Comparison of ENCODE assay signal across 1 cellular context in the genomic region with DNA sequence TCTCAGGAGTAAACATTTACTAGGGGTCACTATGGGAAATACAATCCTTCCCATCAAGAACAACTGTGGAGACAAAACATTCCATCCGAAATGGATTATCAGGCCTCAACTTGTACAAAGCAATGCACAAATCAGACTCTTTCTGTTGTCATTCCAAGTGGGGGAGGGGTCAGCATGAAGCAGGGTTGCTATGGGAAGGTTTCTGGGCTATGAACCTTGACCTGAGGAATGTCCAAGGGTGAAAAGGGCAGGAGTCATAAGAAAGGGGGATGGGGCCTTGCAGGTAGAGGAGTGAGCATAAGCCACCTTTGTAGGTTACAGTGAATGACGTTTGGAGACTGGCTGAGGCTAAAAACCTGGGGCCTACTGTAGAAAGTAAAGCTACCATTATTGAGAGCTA.
TF ChIP-seq lines count a peak whose summit lies in the region.

No MANE protein-coding gene starts in this region.

TF ChIP-seq in WTC11, 78 proteins besides CTCF, POLR2A, EP300 and RAD21 (continued from another document):
- TF ChIP-seq, protein P1, sequence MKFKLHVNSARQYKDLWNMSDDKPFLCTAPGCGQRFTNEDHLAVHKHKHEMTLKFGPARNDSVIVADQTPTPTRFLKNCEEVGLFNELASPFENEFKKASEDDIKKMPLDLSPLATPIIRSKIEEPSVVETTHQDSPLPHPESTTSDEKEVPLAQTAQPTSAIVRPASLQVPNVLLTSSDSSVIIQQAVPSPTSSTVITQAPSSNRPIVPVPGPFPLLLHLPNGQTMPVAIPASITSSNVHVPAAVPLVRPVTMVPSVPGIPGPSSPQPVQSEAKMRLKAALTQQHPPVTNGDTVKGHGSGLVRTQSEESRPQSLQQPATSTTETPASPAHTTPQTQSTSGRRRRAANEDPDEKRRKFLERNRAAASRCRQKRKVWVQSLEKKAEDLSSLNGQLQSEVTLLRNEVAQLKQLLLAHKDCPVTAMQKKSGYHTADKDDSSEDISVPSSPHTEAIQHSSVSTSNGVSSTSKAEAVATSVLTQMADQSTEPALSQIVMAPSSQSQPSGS (CRISPR knock-in tag; IDR thresholded peaks at IDR 0.05; ENCODE audit: borderline replicate concordance, low read depth), result no peak
- TF ChIP-seq, protein P2, sequence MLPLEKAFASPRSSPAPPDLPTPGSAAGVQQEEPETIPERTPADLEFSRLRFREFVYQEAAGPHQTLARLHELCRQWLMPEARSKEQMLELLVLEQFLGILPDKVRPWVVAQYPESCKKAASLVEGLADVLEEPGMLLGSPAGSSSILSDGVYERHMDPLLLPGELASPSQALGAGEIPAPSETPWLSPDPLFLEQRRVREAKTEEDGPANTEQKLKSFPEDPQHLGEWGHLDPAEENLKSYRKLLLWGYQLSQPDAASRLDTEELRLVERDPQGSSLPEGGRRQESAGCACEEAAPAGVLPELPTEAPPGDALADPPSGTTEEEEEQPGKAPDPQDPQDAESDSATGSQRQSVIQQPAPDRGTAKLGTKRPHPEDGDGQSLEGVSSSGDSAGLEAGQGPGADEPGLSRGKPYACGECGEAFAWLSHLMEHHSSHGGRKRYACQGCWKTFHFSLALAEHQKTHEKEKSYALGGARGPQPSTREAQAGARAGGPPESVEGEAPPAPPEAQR (CRISPR knock-in tag; IDR thresholded peaks at IDR 0.05), result no peak
- TF ChIP-seq ETV6 (CRISPR knock-in tag; IDR thresholded peaks at IDR 0.05), result no peak
- no peak for TF ChIP-seq ZNF396 (CRISPR knock-in tag; IDR thresholded peaks at IDR 0.05; ENCODE audit: borderline replicate concordance)
- no peak for TF ChIP-seq SMAD3 (CRISPR knock-in tag; IDR thresholded peaks at IDR 0.05; ENCODE audit: borderline replicate concordance)
- no peak for TF ChIP-seq ZNF416 (CRISPR knock-in tag; IDR thresholded peaks at IDR 0.05)
- TF ChIP-seq, protein P3, sequence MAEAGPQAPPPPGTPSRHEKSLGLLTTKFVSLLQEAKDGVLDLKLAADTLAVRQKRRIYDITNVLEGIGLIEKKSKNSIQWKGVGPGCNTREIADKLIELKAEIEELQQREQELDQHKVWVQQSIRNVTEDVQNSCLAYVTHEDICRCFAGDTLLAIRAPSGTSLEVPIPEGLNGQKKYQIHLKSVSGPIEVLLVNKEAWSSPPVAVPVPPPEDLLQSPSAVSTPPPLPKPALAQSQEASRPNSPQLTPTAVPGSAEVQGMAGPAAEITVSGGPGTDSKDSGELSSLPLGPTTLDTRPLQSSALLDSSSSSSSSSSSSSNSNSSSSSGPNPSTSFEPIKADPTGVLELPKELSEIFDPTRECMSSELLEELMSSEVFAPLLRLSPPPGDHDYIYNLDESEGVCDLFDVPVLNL (CRISPR knock-in tag; IDR thresholded peaks at IDR 0.05; ENCODE audit: borderline replicate concordance, low read depth), result no peak
- TF ChIP-seq FOXJ3 (CRISPR knock-in tag; IDR thresholded peaks at IDR 0.05; ENCODE audit: borderline replicate concordance), result no peak
- no peak for TF ChIP-seq CREM (CRISPR knock-in tag; IDR thresholded peaks at IDR 0.05)
- TF ChIP-seq NR2C2 (CRISPR knock-in tag; IDR thresholded peaks at IDR 0.05), result no peak
TF ChIP-seq in WTC11: peak in this region for 0.
